ENCODE assay signal across 36 cellular contexts in the genomic region with DNA sequence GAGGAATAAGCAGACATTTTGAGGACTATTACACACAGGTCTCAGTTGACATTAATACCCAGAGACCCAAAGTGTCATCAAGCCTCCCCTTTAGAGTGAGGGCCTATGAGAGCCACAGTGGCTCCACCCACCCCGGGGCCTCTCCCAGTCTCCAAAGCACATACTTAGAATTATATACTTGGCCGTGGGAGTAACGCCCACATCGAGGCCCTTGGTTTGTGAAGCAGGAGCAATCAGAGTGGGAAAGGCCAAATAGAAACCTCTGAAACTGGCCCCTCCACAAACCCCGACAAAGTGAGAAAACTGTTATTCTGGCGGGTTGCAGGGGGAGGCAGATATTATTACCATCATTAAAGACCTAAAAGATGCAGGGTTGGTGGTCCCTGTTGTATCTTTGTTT.
"Had no signal": no experiment of that assay in that cellular context is flagged by ENCODE, and none has a peak within 500 bp of the region (broad histone marks: within the 10 kb centered on the region; RNA-seq: fewer than 3 reads in every experiment).

No MANE protein-coding gene starts in this region.

- H3K9me3 ChIP-seq: adrenal gland, ascending aorta, body of pancreas, breast epithelium had no signal

- H3K4me3 ChIP-seq: adrenal gland, ascending aorta, body of pancreas, breast epithelium, cardiac muscle cell had no signal

- DNase-seq: activated effector memory CD4-positive, alpha-beta T cell treated with anti-CD3 and anti-CD28 coated beads, Interleukin-2, amount 50 U/mL, for 16 hours; activated effector memory CD4-positive, alpha-beta T cell treated with Interleukin-2 at 50 U/mL for 16 hours; activated gamma-delta T cell; activated gamma-delta T cell treated with Interleukin-2 at 50 U/mL for 16 hours; activated naive CD4-positive, alpha-beta T cell; activated naive CD4-positive, alpha-beta T cell treated with anti-CD3 and anti-CD28 coated beads for 36 hours; activated naive CD4-positive, alpha-beta T cell treated with anti-CD3 and anti-CD28 coated beads, Interleukin-2, amount 10 ng/mL, durations not matched to agents 7 days and 5 days; activated naive CD4-positive, alpha-beta T cell treated with anti-CD3 and anti-CD28 coated beads, Interleukin-2, amount 50 U/mL, for 16 hours; activated naive CD4-positive, alpha-beta T cell treated with Interleukin-2 at 50 U/mL for 16 hours; activated naive CD8-positive, alpha-beta T cell treated with anti-CD3 and anti-CD28 coated beads for 36 hours; activated naive CD8-positive, alpha-beta T cell treated with anti-CD3 and anti-CD28 coated beads, Interleukin-2, amount 10 ng/mL, durations not matched to agents 7 days and 5 days; activated naive CD8-positive, alpha-beta T cell treated with anti-CD3 and anti-CD28 coated beads, Interleukin-2, amount 50 U/mL, for 24 hours; activated T-cell treated with anti-CD3 and anti-CD28 coated beads, Interleukin-2, amount 50 U/mL, for 24 hours; activated T-cell treated with anti-CD3 and anti-CD28 coated beads, Interleukin-2, amount 50 U/mL, for 4 hours; activated T-cell treated with anti-CD3 and anti-CD28 coated beads, Interleukin-2, amount 50 U/mL, for 48 hours; activated T-cell treated with anti-CD3 and anti-CD28 coated beads, Interleukin-2, amount 50 U/mL, for 72 hours; adrenal gland; amniotic stem cell; amygdala; anterior cingulate cortex; aorta; body of pancreas; brain microvascular endothelial cell; caudate nucleus; central memory CD4-positive, alpha-beta T cell; cerebellar nuclear complex had no signal

- H3K27ac Mint-ChIP-seq: activated naive CD4-positive, alpha-beta T cell treated with anti-CD3 and anti-CD28 coated beads for 36 hours; activated naive CD4-positive, alpha-beta T cell treated with anti-CD3 and anti-CD28 coated beads, Interleukin-2, amount 10 ng/mL, durations not matched to agents 7 days and 5 days; activated naive CD4-positive, alpha-beta T cell treated with anti-CD3 and anti-CD28 coated beads, Interleukin-2, amount 50 U/mL, for 24 hours; activated naive CD8-positive, alpha-beta T cell; activated naive CD8-positive, alpha-beta T cell treated with anti-CD3 and anti-CD28 coated beads for 36 hours; activated naive CD8-positive, alpha-beta T cell treated with anti-CD3 and anti-CD28 coated beads, Interleukin-2, amount 10 ng/mL, durations not matched to agents 7 days and 5 days; activated naive CD8-positive, alpha-beta T cell treated with anti-CD3 and anti-CD28 coated beads, Interleukin-2, amount 50 U/mL, for 24 hours; activated T-cell treated with anti-CD3 and anti-CD28 coated beads, Interleukin-2, amount 50 U/mL, for 24 hours; activated T-cell treated with anti-CD3 and anti-CD28 coated beads, Interleukin-2, amount 50 U/mL, for 72 hours; activated T-helper 1 cell treated with anti-CD3 and anti-CD28 coated beads, Interleukin-12 subunit alpha, Interleukin-12 subunit beta, Interleukin-2, Interleukin-4 antibody, amounts not matched to agents 30 ng/mL and 10 ng/mL and 1 ng/mL, durations not matched to agents 14 hours and 24 hours and 36 hours; activated T-helper 17 cell treated with anti-CD3 and anti-CD28 coated beads, Interleukin-2, amount 50 U/mL, for 72 hours; activated T-helper 2 cell treated with anti-CD3 and anti-CD28 coated beads, Interferon-gamma antibody, Interleukin-2, Interleukin-4, amounts not matched to agents 10 μg/mL and 5 μg/mL and 100 μg/mL, durations not matched to agents 14 hours and 24 hours and 36 hours; brain had no signal

- H3K4me1 ChIP-seq: adrenal gland, ascending aorta, body of pancreas, breast epithelium had no signal

- H3K36me3 ChIP-seq: adrenal gland, ascending aorta, brain microvascular endothelial cell, breast epithelium, cardiac muscle cell had no signal

- H3K9me3 Mint-ChIP-seq: activated naive CD4-positive, alpha-beta T cell treated with anti-CD3 and anti-CD28 coated beads for 36 hours; activated naive CD4-positive, alpha-beta T cell treated with anti-CD3 and anti-CD28 coated beads, Interleukin-2, amount 10 ng/mL, durations not matched to agents 7 days and 5 days; activated naive CD4-positive, alpha-beta T cell treated with anti-CD3 and anti-CD28 coated beads, Interleukin-2, amount 50 U/mL, for 24 hours; activated naive CD8-positive, alpha-beta T cell treated with anti-CD3 and anti-CD28 coated beads for 36 hours; activated naive CD8-positive, alpha-beta T cell treated with anti-CD3 and anti-CD28 coated beads, Interleukin-2, amount 10 ng/mL, durations not matched to agents 7 days and 5 days; activated naive CD8-positive, alpha-beta T cell treated with anti-CD3 and anti-CD28 coated beads, Interleukin-2, amount 50 U/mL, for 24 hours; activated T-cell treated with anti-CD3 and anti-CD28 coated beads, Interleukin-2, amount 50 U/mL, for 24 hours; activated T-cell treated with anti-CD3 and anti-CD28 coated beads, Interleukin-2, amount 50 U/mL, for 4 hours; activated T-helper 1 cell treated with anti-CD3 and anti-CD28 coated beads, Interleukin-12 subunit alpha, Interleukin-12 subunit beta, Interleukin-2, Interleukin-4 antibody, amounts not matched to agents 30 ng/mL and 10 ng/mL and 1 ng/mL, durations not matched to agents 14 hours and 24 hours and 36 hours; activated T-helper 17 cell treated with anti-CD3 and anti-CD28 coated beads, Interleukin-2, amount 50 U/mL, for 72 hours; activated T-helper 2 cell treated with anti-CD3 and anti-CD28 coated beads, Interferon-gamma antibody, Interleukin-2, Interleukin-4, amounts not matched to agents 10 μg/mL and 5 μg/mL and 100 μg/mL, durations not matched to agents 14 hours and 24 hours and 36 hours; central memory CD8-positive, alpha-beta T cell had no signal

- H3K36me3 Mint-ChIP-seq: activated naive CD4-positive, alpha-beta T cell treated with anti-CD3 and anti-CD28 coated beads, Interleukin-2, amount 10 ng/mL, durations not matched to agents 7 days and 5 days; activated naive CD4-positive, alpha-beta T cell treated with anti-CD3 and anti-CD28 coated beads, Interleukin-2, amount 50 U/mL, for 24 hours; activated naive CD8-positive, alpha-beta T cell; activated naive CD8-positive, alpha-beta T cell treated with anti-CD3 and anti-CD28 coated beads for 36 hours; activated naive CD8-positive, alpha-beta T cell treated with anti-CD3 and anti-CD28 coated beads, Interleukin-2, amount 10 ng/mL, durations not matched to agents 7 days and 5 days; brain had no signal

- ATAC-seq: activated naive CD8-positive, alpha-beta T cell treated with anti-CD3 and anti-CD28 coated beads, Interleukin-2, amount 50 U/mL, for 24 hours; activated T-cell treated with anti-CD3 and anti-CD28 coated beads, Interleukin-2, amount 50 U/mL, for 4 hours; activated T-cell treated with anti-CD3 and anti-CD28 coated beads, Interleukin-2, amount 50 U/mL, for 72 hours; activated T-helper 17 cell treated with anti-CD3 and anti-CD28 coated beads, Interleukin-2, amount 50 U/mL, for 72 hours; body of pancreas had no signal

- H3K27ac ChIP-seq: adrenal gland, ascending aorta, body of pancreas, brain microvascular endothelial cell, breast epithelium, cardiac muscle cell had no signal
